ENCODE assay signal across 12 cellular contexts in the genomic region with DNA sequence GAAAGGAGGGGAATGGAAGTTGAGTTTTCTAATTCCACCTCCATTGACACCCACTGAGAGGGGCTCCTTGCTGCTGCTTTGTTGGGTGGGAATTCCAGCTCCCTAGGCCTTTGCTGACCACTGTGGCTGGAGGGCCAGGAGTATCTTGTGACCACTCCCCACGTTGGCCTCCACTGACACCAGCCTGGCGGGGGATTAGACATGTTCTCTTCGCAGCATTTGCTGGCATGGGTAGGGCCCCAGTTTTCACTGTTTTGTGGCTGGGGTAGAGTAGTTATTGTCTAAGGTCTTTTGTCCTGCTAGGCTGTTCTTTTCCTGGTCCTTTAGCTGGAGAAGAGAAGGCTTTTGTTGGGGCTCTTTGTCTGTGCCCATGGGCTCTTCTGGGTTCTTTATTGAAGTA.
DNase-seq lines count a peak whose midpoint lies in the region.
"Had no signal": no experiment of that assay in that cellular context is flagged by ENCODE, and none has a peak within 500 bp of the region (broad histone marks: within the 10 kb centered on the region; RNA-seq: fewer than 3 reads in every experiment).

No MANE protein-coding gene starts in this region.

- DNase-seq in HAP-1 (ENCODE audit: low spot score in 2 of 2) (peak; percentile 66 to 68), globus pallidus (ENCODE audit: low spot score) (peak; percentile 1), pons (ENCODE audit: low spot score) (peak; percentile 30), cortex of kidney (lab: John Stamatoyannopoulos, UW) (no peak), C1 segment of cervical spinal cord (lab: John Stamatoyannopoulos, UW) (no peak)
- no peak for DNase-seq in activated T-helper 1 cell treated with anti-CD3 and anti-CD28 coated beads, Interleukin-12 subunit alpha, Interleukin-12 subunit beta, Interleukin-2, Interleukin-4 antibody, amounts not matched to agents 30 ng/mL and 10 ng/mL and 1 ng/mL, durations not matched to agents 14 hours and 24 hours and 36 hours (ENCODE audit: low spot score)
- DNase-seq: Caco-2; CD4-positive, CD25-positive, alpha-beta regulatory T cell; CD8-positive, alpha-beta T cell; DMS153; DND-41; H7 had no signal

- H3K9me3 ChIP-seq in HAP-1: no peaks in the 10 kb centered on the region
- H3K9me3 ChIP-seq: Caco-2 had no signal

- H3K27ac Mint-ChIP-seq in activated T-helper 1 cell treated with anti-CD3 and anti-CD28 coated beads, Interleukin-12 subunit alpha, Interleukin-12 subunit beta, Interleukin-2, Interleukin-4 antibody, amounts not matched to agents 30 ng/mL and 10 ng/mL and 1 ng/mL, durations not matched to agents 14 hours and 24 hours and 36 hours: no peak overlapping the region
- H3K27ac Mint-ChIP-seq: CD4-positive, CD25-positive, alpha-beta regulatory T cell; CD8-positive, alpha-beta T cell had no signal

- H3K4me1 Mint-ChIP-seq in activated T-helper 1 cell treated with anti-CD3 and anti-CD28 coated beads, Interleukin-12 subunit alpha, Interleukin-12 subunit beta, Interleukin-2, Interleukin-4 antibody, amounts not matched to agents 30 ng/mL and 10 ng/mL and 1 ng/mL, durations not matched to agents 14 hours and 24 hours and 36 hours (ENCODE audit: low read depth): no peaks in the 10 kb centered on the region

- no peaks in the 10 kb centered on the region for H3K27me3 ChIP-seq in HAP-1 (ENCODE audit: low read depth)

- H3K4me1 ChIP-seq in HAP-1: peaks cover 10% of the 10 kb centered on the region
- H3K4me1 ChIP-seq: Caco-2 had no signal

- peaks cover 2% of the 10 kb centered on the region for H3K27me3 Mint-ChIP-seq in activated T-helper 1 cell treated with anti-CD3 and anti-CD28 coated beads, Interleukin-12 subunit alpha, Interleukin-12 subunit beta, Interleukin-2, Interleukin-4 antibody, amounts not matched to agents 30 ng/mL and 10 ng/mL and 1 ng/mL, durations not matched to agents 14 hours and 24 hours and 36 hours (ENCODE audit: insufficient read depth)
- H3K27me3 Mint-ChIP-seq: CD4-positive, CD25-positive, alpha-beta regulatory T cell had no signal

- H3K4me3 ChIP-seq in HAP-1: no peak overlapping the region

- no peaks in the 10 kb centered on the region for H3K36me3 ChIP-seq in HAP-1 (replicated peaks)

- intact Hi-C loops in activated T-helper 1 cell treated with anti-CD3 and anti-CD28 coated beads, Interleukin-12 subunit alpha, Interleukin-12 subunit beta, Interleukin-2, Interleukin-4 antibody, amounts not matched to agents 30 ng/mL and 10 ng/mL and 1 ng/mL, durations not matched to agents 14 hours and 24 hours and 36 hours (cut with micrococcal nuclease): no loop called here

- in situ Hi-C loops in HAP-1 (cut with MboI; ENCODE audit: low sequenced_read_pairs): no loop called here

- H3K9me3 Mint-ChIP-seq in activated T-helper 1 cell treated with anti-CD3 and anti-CD28 coated beads, Interleukin-12 subunit alpha, Interleukin-12 subunit beta, Interleukin-2, Interleukin-4 antibody, amounts not matched to agents 30 ng/mL and 10 ng/mL and 1 ng/mL, durations not matched to agents 14 hours and 24 hours and 36 hours: no peaks in the 10 kb centered on the region
- H3K9me3 Mint-ChIP-seq: CD4-positive, CD25-positive, alpha-beta regulatory T cell; CD8-positive, alpha-beta T cell had no signal

- no peaks in the 10 kb centered on the region for H3K36me3 Mint-ChIP-seq in activated T-helper 1 cell treated with anti-CD3 and anti-CD28 coated beads, Interleukin-12 subunit alpha, Interleukin-12 subunit beta, Interleukin-2, Interleukin-4 antibody, amounts not matched to agents 30 ng/mL and 10 ng/mL and 1 ng/mL, durations not matched to agents 14 hours and 24 hours and 36 hours (ENCODE audit: low read depth)
- H3K36me3 Mint-ChIP-seq: CD4-positive, CD25-positive, alpha-beta regulatory T cell; CD8-positive, alpha-beta T cell had no signal

- H3K4me3 Mint-ChIP-seq in activated T-helper 1 cell treated with anti-CD3 and anti-CD28 coated beads, Interleukin-12 subunit alpha, Interleukin-12 subunit beta, Interleukin-2, Interleukin-4 antibody, amounts not matched to agents 30 ng/mL and 10 ng/mL and 1 ng/mL, durations not matched to agents 14 hours and 24 hours and 36 hours: no peak overlapping the region
- H3K4me3 Mint-ChIP-seq: CD8-positive, alpha-beta T cell had no signal

Comparison
In these comparisons a context has a peak if more than half of its experiments do, and no peak if none do; other contexts are left out.
1. DNase-seq: peak in HAP-1 (2 of 2), globus pallidus (single experiment) and pons (single experiment); none in cortex of kidney (single experiment), C1 segment of cervical spinal cord (0 of 14) and activated T-helper 1 cell treated with anti-CD3 and anti-CD28 coated beads, Interleukin-12 subunit alpha, Interleukin-12 subunit beta, Interleukin-2, Interleukin-4 antibody, amounts not matched to agents 30 ng/mL and 10 ng/mL and 1 ng/mL, durations not matched to agents 14 hours and 24 hours and 36 hours (single experiment).